21 cellular contexts compared by ENCODE assay signal in the genomic region with DNA sequence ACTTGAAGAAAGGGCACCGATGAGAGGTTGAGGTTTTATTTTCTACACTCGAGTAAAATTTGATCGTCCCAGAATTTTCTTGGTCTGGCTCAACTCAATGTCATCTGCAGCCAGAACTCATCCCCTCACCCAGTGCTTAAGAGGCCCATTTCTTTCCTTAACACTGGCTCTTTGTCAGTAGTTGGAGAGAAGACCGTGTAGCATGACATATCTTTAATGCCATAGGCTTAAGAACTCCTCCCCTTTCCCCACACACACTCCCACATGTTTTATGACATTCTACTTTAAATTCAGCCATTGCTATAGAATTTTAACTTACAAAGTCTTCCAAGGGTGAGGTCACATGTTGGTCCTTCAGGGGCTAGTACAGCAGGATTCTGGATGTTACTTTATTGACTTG.
"Had no signal": no experiment of that assay in that cellular context is flagged by ENCODE, and none has a peak within 500 bp of the region (broad histone marks: within the 10 kb centered on the region; RNA-seq: fewer than 3 reads in every experiment).

No MANE protein-coding gene starts in this region.

- DNase-seq: colonic mucosa; cortex of kidney; effector CD8-positive, alpha-beta T cell; effector memory CD8-positive, alpha-beta T cell; endodermal cell; erythroblast; esophagus squamous epithelium; foreskin fibroblast; glutamatergic neuron; head of caudate nucleus; heart right ventricle; hippocampal formation; left cardiac atrium; left lung; left ventricle myocardium superior; lower lobe of right lung; mesenchymal stem cell; mucosa of descending colon; naive B cell had no signal

- H3K9me3 ChIP-seq: colonic mucosa, esophagus squamous epithelium, gastroesophageal sphincter, heart right ventricle, left lung, lower lobe of right lung, mucosa of descending colon had no signal

- H3K27ac ChIP-seq: colonic mucosa, epithelial cell of prostate, esophagus squamous epithelium, gastroesophageal sphincter, heart right ventricle, left lung, lower lobe of right lung had no signal

- H3K4me1 ChIP-seq: colonic mucosa, esophagus squamous epithelium, gastroesophageal sphincter, left lung, lower lobe of right lung had no signal

- H3K4me3 ChIP-seq: colonic mucosa, esophagus squamous epithelium, gastroesophageal sphincter, heart right ventricle, left lung, lower lobe of right lung, mucosa of descending colon had no signal

- H3K36me3 ChIP-seq: colonic mucosa, esophagus squamous epithelium, gastroesophageal sphincter, heart right ventricle, left lung, lower lobe of right lung had no signal
